1 cellular context compared by ENCODE assay signal in the genomic region with DNA sequence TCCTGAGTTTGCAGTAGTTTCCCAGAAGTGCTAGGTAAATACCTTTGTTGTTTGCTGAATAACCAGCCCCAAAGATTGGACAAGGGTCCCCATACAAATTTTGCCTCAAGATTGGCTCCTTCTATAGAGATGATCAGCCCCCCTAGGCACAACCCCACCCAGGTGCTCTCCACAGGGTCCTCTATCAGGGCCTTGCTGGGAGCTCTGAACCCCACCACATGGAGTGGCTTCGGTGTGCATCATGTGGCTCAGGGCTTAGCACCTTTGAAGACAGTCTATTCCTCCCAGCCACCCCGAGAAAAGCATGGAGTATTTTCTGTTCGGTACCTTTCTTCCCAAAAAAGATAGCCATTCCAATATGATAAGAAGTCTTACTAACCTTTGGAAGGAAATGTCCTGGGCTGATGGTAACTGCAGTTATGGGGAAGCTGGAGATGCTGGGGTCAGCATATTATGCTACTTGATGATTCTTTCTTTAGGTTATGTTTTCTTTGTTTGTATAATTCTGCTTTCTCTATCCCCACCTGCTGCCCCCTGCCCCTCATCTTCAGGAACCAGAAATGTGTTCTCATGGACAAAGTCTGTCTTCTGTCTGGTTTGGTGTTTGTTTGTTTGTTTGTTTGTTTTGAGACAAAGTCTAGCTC.
TF ChIP-seq lines count a peak whose summit lies in the region.

No MANE protein-coding gene starts in this region.

TF ChIP-seq in IMR-90, 13 proteins besides CTCF, POLR2A, EP300 and RAD21:
- TF ChIP-seq CEBPB (IDR thresholded peaks at IDR 0.05; ENCODE audit: low read depth, low read length), result no peak
- 0 out of 2 replicates have a peak, but pooled peaks have one; percentile 37 for TF ChIP-seq MAFK (IDR thresholded peaks at IDR 0.05; ENCODE audit: low read depth, low read length)
